27 cellular contexts compared by ENCODE assay signal in the genomic region with DNA sequence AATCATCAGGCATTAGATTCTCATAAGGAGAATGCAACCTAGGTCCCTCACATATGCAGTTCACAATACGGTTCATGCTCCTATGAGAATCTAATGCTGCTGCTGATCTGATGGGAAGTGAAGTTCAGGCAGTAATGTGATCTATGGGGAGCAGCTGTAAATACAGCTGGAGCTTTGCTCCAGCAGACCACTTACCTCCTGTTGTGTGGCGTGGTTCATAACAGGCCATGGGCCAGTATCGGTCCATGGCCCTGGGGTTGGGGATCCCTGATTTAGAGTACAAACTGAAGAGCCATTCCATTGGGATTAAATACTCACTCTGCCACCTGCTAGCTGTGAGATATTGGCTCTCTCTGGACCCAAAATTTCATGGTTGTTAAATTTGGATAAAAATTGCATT.
"Had no signal": no experiment of that assay in that cellular context is flagged by ENCODE, and none has a peak within 500 bp of the region (broad histone marks: within the 10 kb centered on the region; RNA-seq: fewer than 3 reads in every experiment).

No MANE protein-coding gene starts in this region.

- H3K4me3 ChIP-seq: stomach, suprapubic skin, testis, thoracic aorta, thyroid gland, tibial artery, tibial nerve, transverse colon, upper lobe of left lung, upper lobe of right lung, uterus, vagina had no signal

- H3K4me1 ChIP-seq: stomach, suprapubic skin, testis, thyroid gland, tibial artery, tibial nerve, transverse colon, upper lobe of left lung, upper lobe of right lung, uterus, vagina had no signal

- H3K36me3 ChIP-seq: stomach, suprapubic skin, thoracic aorta, thyroid gland, tibial artery, tibial nerve, transverse colon, upper lobe of left lung, upper lobe of right lung, uterus, vagina had no signal

- H3K9me3 ChIP-seq: stomach, suprapubic skin, testis, thoracic aorta, thyroid gland, tibial artery, tibial nerve, transverse colon, upper lobe of left lung, upper lobe of right lung, uterus, vagina had no signal

- ATAC-seq: stimulated activated effector memory CD8-positive, alpha-beta T cell treated with anti-CD3 and anti-CD28 coated beads, Interleukin-12 subunit alpha, Interleukin-12 subunit beta, amount 100 ng/mL, for 72 hours; stimulated activated memory B cell treated with anti-CD40 and anti-IgM and Interleukin-4, amounts not matched to agents 10 μg/mL and 1 μg/mL and 100 μg/mL, for 72 hours; stimulated activated naive B cell treated with anti-CD40 and anti-IgM and Interleukin-4, amounts not matched to agents 10 μg/mL and 1 μg/mL and 100 μg/mL, for 72 hours; stimulated activated naive CD8-positive, alpha-beta T cell treated with anti-CD3 and anti-CD28 coated beads, Interleukin-15, amount 100 ng/mL, for 72 hours; stimulated activated naive CD8-positive, alpha-beta T cell treated with anti-CD3 and anti-CD28 coated beads, Interleukin-15, Interleukin-2, amounts not matched to agents 100 U/mL and 50 U/mL, for 24 hours; upper lobe of right lung had no signal

- H3K27ac ChIP-seq: stomach, suprapubic skin, testis, thoracic aorta, thyroid gland, tibial artery, tibial nerve, transverse colon, upper lobe of left lung, upper lobe of right lung, uterus, vagina had no signal

- DNase-seq: stimulated activated CD4-positive, alpha-beta T cell treated with anti-CD3 and anti-CD28 coated beads, Interleukin-2, amount 100 ng/mL, for 48 hours; stimulated activated CD4-positive, alpha-beta T cell treated with anti-CD3 and anti-CD28 coated beads, Interleukin-4, amount 100 ng/mL, for 1 hour; stimulated activated CD4-positive, alpha-beta T cell treated with anti-CD3 and anti-CD28 coated beads, Interleukin-4, amount 100 ng/mL, for 24 hours; stimulated activated CD4-positive, alpha-beta T cell treated with anti-CD3 and anti-CD28 coated beads, Interleukin-4, amount 100 ng/mL, for 4 hours; stimulated activated CD8-positive, alpha-beta memory T cell treated with anti-CD3 and anti-CD28 coated beads, Interleukin-4, amount 100 ng/mL, for 48 hours; stimulated activated naive B cell treated with anti-CD40 and anti-IgM and Interleukin-4, amounts not matched to agents 10 μg/mL and 1 μg/mL and 100 μg/mL, for 72 hours; stimulated activated naive CD4-positive, alpha-beta T cell; stimulated activated naive CD4-positive, alpha-beta T cell treated with Interleukin-2 at 50 U/mL for 16 hours; stimulated activated naive CD8-positive, alpha-beta T cell treated with anti-CD3 and anti-CD28 coated beads, Interleukin-15, amount 100 ng/mL, for 72 hours; stimulated activated naive CD8-positive, alpha-beta T cell treated with anti-CD3 and anti-CD28 coated beads, Interleukin-15, Interleukin-2, amounts not matched to agents 100 U/mL and 50 U/mL, for 24 hours; stomach; substantia nigra; testis; thyroid gland; tibial artery; transverse colon; trophoblast cell; upper lobe of right lung; uterus had no signal

- FAIRE-seq: urothelium cell line had no signal

- H3K27me3 ChIP-seq: stomach, suprapubic skin, testis, thyroid gland, tibial artery, tibial nerve, transverse colon, upper lobe of left lung, upper lobe of right lung, uterus, vagina had no signal
